Comparison of ENCODE assay signal across 8 cellular contexts in the genomic region with DNA sequence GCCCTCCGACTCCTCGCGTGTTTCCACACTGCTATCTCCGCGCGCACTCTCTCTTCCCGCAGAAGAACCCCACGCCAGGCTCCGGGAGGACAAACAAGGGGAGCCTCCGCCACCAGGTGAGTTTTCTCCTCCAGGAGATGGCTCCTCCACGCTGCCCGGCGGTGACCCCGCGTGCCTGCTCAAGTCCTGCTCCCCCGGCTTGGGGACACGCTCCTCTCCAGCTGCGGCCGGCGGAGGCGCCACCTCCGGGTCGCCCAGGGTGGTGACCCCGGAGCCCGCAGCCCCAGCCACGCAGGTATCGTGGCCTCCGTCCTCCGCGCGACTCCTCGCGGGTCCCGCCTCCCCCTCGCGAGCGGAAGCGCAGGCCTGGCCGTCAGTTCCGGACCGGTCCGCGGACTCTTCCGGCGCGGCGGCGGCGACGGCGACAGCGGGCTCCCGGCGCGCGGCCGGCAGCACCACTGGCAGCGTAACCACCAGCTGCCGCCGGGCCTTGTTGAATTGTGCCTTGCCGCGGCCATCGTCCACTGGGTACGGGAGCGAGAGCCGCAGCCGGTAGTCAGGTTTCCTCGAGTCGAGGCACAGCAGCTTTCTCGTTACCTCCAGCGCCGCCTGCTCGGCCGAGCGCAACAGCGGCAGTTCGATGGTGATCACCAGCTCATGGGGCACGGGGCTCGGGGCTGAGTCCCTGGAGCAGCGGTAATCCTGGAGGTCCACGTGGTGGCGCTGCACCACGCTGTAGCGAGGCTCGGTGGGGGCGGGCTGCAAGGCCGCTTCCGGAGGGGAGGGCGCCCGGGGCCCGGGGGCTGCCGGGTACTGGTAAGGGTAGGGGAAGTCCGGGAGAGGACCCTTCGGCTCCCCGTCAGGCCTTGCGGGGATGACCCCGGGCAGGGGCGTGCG. TPM values are rescaled to one million over a fixed set of nuclear protein-coding genes. Genes with fewer than 3 reads are reported as not detected.
DNase-seq lines count a peak whose midpoint lies in the region; ATAC-seq and TF ChIP-seq lines count a peak whose summit lies in the region.

No MANE protein-coding gene starts in this region.

- H3K9me3 ChIP-seq in WERI-Rb-1 (ENCODE audit: severe bottlenecking) (no peaks in the 10 kb centered on the region), mammary epithelial cell (replicated peaks; ENCODE audit: insufficient read depth, low read length) (no peaks in the 10 kb centered on the region), spleen (no peaks in the 10 kb centered on the region)

- peaks cover 90% of the 10 kb centered on the region for H3K79me2 ChIP-seq in mammary epithelial cell (ENCODE audit: insufficient read depth, low read length)

- peak; percentile 68 for DNase-seq in AG09309 (ENCODE audit: low read depth)
- peak; percentile 95 for DNase-seq in NCI-H2196 (lab: John Stamatoyannopoulos, UW; ENCODE audit: unreplicated experiment)
- DNase-seq in WERI-Rb-1: peak; percentile 96
- DNase-seq in mammary epithelial cell: peak; percentile 92
- DNase-seq in inferior parietal cortex (ENCODE audit: extremely low spot score): peak; percentile 91
- peak; percentile 99 for DNase-seq in spleen

- WGBS in mammary epithelial cell (ENCODE audit: low coverage, missing lambda C conversion rate): under 1% methylated on average over 35 of the region's 99 CpGs
- 0 to 1% (median 0%) methylated on average over 37 to 99 of the region's 99 CpGs for WGBS in spleen, 5 donors

- H4K20me1 ChIP-seq in mammary epithelial cell (ENCODE audit: insufficient read depth, low read length): no peaks in the 10 kb centered on the region

- H3K9ac ChIP-seq in mammary epithelial cell (ENCODE audit: insufficient read depth, low read length): peak overlapping the region; percentile 94

- TF ChIP-seq POLR2A in spleen (IDR thresholded peaks at IDR 0.05): peak; percentile 6 to 81 (median 62)

- BruUV-seq in mammary epithelial cell (replicated peaks; lab: Mats Ljungman, UMichigan): no TSS peak

- CTCF ChIA-PET in mammary epithelial cell (lab: Charles Lee; ENCODE audit: low non-redundant PET): interaction anchor here (0.5 to 1.4 kb wide), 9 partner anchors 17 to 1036 kb away, joined by 3 to 12 read pairs (median 4); partner anchors contain the start of genes KLHDC2, NEMF and RPS29

- ATAC-seq in GM18907 (IDR thresholded peaks at IDR 0.05; ENCODE audit: unreplicated experiment) (peak; percentile 81), HG03139 (IDR thresholded peaks at IDR 0.05; ENCODE audit: unreplicated experiment) (peak; percentile 75)

- peak overlapping the region; percentile 88 for H2AFZ ChIP-seq in mammary epithelial cell (ENCODE audit: low read depth, low read length)

- dilution Hi-C loops in mammary epithelial cell (cut with HindIII; ENCODE audit: low sequenced_read_pairs): no loop called here

- TF ChIP-seq CTCF in AG09309 (IDR thresholded peaks at IDR 0.05; ENCODE audit: control insufficient read depth, insufficient read depth, low read depth, low read length, missing control alignments) (peak; percentile 84), WERI-Rb-1 (IDR thresholded peaks at IDR 0.05; ENCODE audit: low read depth, low read length) (peak; percentile 89), mammary epithelial cell (conservative IDR thresholded peaks at IDR 0.05 in 1 of 2, IDR thresholded peaks at IDR 0.05 in 1 of 2; ENCODE audit: extremely low read depth in 1 of 2, insufficient read depth in 1 of 2, low read depth in 1 of 2, low read length in 2 of 2) (peak; percentile 57 to 83), spleen (IDR thresholded peaks at IDR 0.05 in 8 of 11, conservative IDR thresholded peaks at IDR 0.05 in 3 of 11) (peak; percentile 74 to 95 (median 90))

- peak overlapping the region; percentile 92 for H3K4me2 ChIP-seq in mammary epithelial cell (ENCODE audit: insufficient read depth, low read depth, low read length)

- H3K36me3 ChIP-seq in WERI-Rb-1 (peaks cover 30% of the 10 kb centered on the region), mammary epithelial cell (ENCODE audit: insufficient read depth, low read length) (peaks cover 7% of the 10 kb centered on the region), spleen (peaks cover 0 to 25% (median 3%) of the 10 kb centered on the region in 6 donors)

- in situ Hi-C loops in mammary epithelial cell (cut with MboI; ENCODE audit: low sequenced_read_pairs in 2 of 2): loop anchor here (5.0 to 25.0 kb wide), 2 partner anchors 133 to 478 kb away; partner anchors contain the start of genes KLHDC2 (in 1 of the 2) and VCPKMT (in 1 of the 2)

- no peaks in the 10 kb centered on the region for H3K4me1 ChIP-seq in mammary epithelial cell (ENCODE audit: insufficient read depth, low read length)
- peaks cover 20 to 89% (median 51%) of the 10 kb centered on the region in 6 donors for H3K4me1 ChIP-seq in spleen

- H3K27me3 ChIP-seq in WERI-Rb-1 (ENCODE audit: insufficient read depth, low read depth, severe bottlenecking) (no peaks in the 10 kb centered on the region), mammary epithelial cell (ENCODE audit: insufficient read depth, low read length) (no peaks in the 10 kb centered on the region), spleen (replicated peaks in 1 of 7) (no peaks in the 10 kb centered on the region)

- H3K4me3 ChIP-seq in AG09309 (ENCODE audit: control insufficient read depth, low read depth, low read length): peak overlapping the region; percentile 95
- peak overlapping the region; percentile 85 for H3K4me3 ChIP-seq in WERI-Rb-1 (ENCODE audit: low read depth, low read length)
- peak overlapping the region; percentile 91 to 94 (median 92) for H3K4me3 ChIP-seq in mammary epithelial cell (replicated peaks in 1 of 3; ENCODE audit: insufficient read depth in 1 of 3, low read depth in 2 of 3, low read length in 3 of 3)
- H3K4me3 ChIP-seq in spleen: peak overlapping the region; percentile 90 to 99 (median 97)

- peak overlapping the region; percentile 89 for H3K27ac ChIP-seq in WERI-Rb-1
- H3K27ac ChIP-seq in mammary epithelial cell (ENCODE audit: insufficient read depth, low read depth, low read length): peak overlapping the region; percentile 94
- peak overlapping the region; percentile 94 to 99 (median 98) for H3K27ac ChIP-seq in spleen

- intact Hi-C loops in mammary epithelial cell (cut with micrococcal nuclease) (loop anchor here (1.0 to 2.0 kb wide), 5 partner anchors 14 to 219 kb away; partner anchors contain the start of genes KLHDC2, LRR1, MGAT2 and NEMF), spleen (cut with DNase I; ENCODE audit: low total_unique reads) (loop anchor here (10.0 kb wide), 1 partner anchor 131 kb away; the partner anchor contains the start of gene KLHDC2)

RNA-seq across cellular contexts. Expression of gene DNAAF2, which starts 1.1 kb away (rescaled TPM):
- 10 to 100 TPM in 1 of 2 donors, 1 to 10 TPM in 1; 7.9 to 10.5 TPM for total RNA-seq in mammary epithelial cell
- polyA plus RNA-seq in mammary epithelial cell: 6.0 TPM
- 2.2 TPM for polyA minus RNA-seq in mammary epithelial cell
- 10 to 100 TPM in 1 of 7 donors, 1 to 10 TPM in 6; 3.9 to 10.1 (median 6.3) TPM for total RNA-seq in spleen
- polyA plus RNA-seq in spleen: 1 to 10 TPM; 6.5 to 6.9 (median 6.6) TPM

RNA-seq across cellular contexts. Expression of gene MGAT2, which starts 13.3 kb away (rescaled TPM):
- total RNA-seq in mammary epithelial cell: 10 to 100 TPM; 40.5 to 41.8 TPM
- polyA plus RNA-seq in mammary epithelial cell: 27.0 TPM
- 34.5 TPM for polyA minus RNA-seq in mammary epithelial cell
- total RNA-seq in spleen: 10 to 100 TPM; 33.3 to 43.5 (median 39.7) TPM
- polyA plus RNA-seq in spleen: 10 to 100 TPM; 20.5 to 23.9 (median 23.5) TPM

RNA-seq across cellular contexts. Expression of gene RPL36AL, which starts 13.5 kb away (rescaled TPM):
- total RNA-seq in mammary epithelial cell (100 to 1,000 TPM in 1 of 2 donors, 10 to 100 TPM in 1; 78.7 to 214 TPM), spleen (100 to 1,000 TPM; 122 to 222 (median 157) TPM)
- polyA plus RNA-seq in mammary epithelial cell (372 TPM), spleen (100 to 1,000 TPM; 416 to 638 (median 530) TPM)
- 49.3 TPM for polyA minus RNA-seq in mammary epithelial cell

RNA-seq across cellular contexts. Expression of gene LRR1, which starts 35.2 kb away (rescaled TPM):
- 10 to 100 TPM in 1 of 2 donors, 1 to 10 TPM in 1; 8.3 to 20.7 TPM for total RNA-seq in mammary epithelial cell
- 18.0 TPM for polyA plus RNA-seq in mammary epithelial cell
- polyA minus RNA-seq in mammary epithelial cell: 14.0 TPM
- total RNA-seq in spleen: 10 to 100 TPM in 5 of 7 donors, 1 to 10 TPM in 2; 8.8 to 16.5 (median 12.7) TPM
- 10 to 100 TPM; 10.7 to 11.8 (median 11.7) TPM for polyA plus RNA-seq in spleen

RNA-seq across cellular contexts. Expression of gene RPS29, which starts 47.7 kb away (rescaled TPM):
- total RNA-seq in mammary epithelial cell: 1,000 to 10,000 TPM; 1,150 to 1,610 TPM
- 8,703 TPM for polyA plus RNA-seq in mammary epithelial cell
- polyA minus RNA-seq in mammary epithelial cell: 952 TPM
- total RNA-seq in spleen: 1,000 to 10,000 TPM; 1,240 to 4,577 (median 1,855) TPM
- over 10,000 TPM in 1 of 3 donors, 1,000 to 10,000 TPM in 2; 5,592 to 11,620 (median 9,371) TPM for polyA plus RNA-seq in spleen

Comparison
In these comparisons a context has a peak if more than half of its experiments do, and no peak if none do; other contexts are left out.
1. Peak in every context shown above with its lines: DNase-seq, ATAC-seq, H3K4me3 ChIP-seq and H3K27ac ChIP-seq.